In the genomic region with DNA sequence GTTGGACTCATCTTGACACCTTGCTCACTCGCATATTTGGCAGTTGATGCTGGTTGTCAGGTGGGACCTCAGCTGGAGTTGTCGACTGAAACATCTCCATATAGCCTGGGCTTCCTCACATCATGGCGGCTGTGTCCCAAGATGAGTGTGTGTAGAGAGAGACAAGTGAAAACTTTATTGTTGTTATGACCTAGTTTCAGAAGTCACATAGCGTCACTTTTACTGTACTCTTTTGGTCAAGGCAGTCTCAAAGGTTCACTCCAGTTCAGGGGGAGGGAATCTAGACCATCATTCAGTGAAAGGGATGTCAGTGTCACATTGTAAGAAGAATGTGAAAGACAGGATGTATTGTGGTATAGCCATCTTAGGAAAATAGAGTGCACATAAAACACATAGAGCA, we compare ENCODE assay signal across 1 cellular context.
TF ChIP-seq lines count a peak whose summit lies in the region.

No MANE protein-coding gene starts in this region.

TF ChIP-seq in H1, 55 proteins besides CTCF, POLR2A, EP300 and RAD21:
- TF ChIP-seq, protein P1, sequence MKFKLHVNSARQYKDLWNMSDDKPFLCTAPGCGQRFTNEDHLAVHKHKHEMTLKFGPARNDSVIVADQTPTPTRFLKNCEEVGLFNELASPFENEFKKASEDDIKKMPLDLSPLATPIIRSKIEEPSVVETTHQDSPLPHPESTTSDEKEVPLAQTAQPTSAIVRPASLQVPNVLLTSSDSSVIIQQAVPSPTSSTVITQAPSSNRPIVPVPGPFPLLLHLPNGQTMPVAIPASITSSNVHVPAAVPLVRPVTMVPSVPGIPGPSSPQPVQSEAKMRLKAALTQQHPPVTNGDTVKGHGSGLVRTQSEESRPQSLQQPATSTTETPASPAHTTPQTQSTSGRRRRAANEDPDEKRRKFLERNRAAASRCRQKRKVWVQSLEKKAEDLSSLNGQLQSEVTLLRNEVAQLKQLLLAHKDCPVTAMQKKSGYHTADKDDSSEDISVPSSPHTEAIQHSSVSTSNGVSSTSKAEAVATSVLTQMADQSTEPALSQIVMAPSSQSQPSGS (IDR thresholded peaks at IDR 0.05; ENCODE audit: low read length) = no peak
- no peak for TF ChIP-seq MAFK (IDR thresholded peaks at IDR 0.05; ENCODE audit: low read depth, low read length)
- TF ChIP-seq POU5F1 (IDR thresholded peaks at IDR 0.05; ENCODE audit: low read depth, low read length) = no peak
- TF ChIP-seq RNF2 (IDR thresholded peaks at IDR 0.05; ENCODE audit: borderline replicate concordance, low read depth, low read length, missing control alignments, poor library complexity, severe bottlenecking) = no peak
- TF ChIP-seq SRF (IDR thresholded peaks at IDR 0.05; ENCODE audit: low read depth, low read length) = no peak
- no peak for TF ChIP-seq TCF12 (IDR thresholded peaks at IDR 0.05; ENCODE audit: low read depth, low read length)
- TF ChIP-seq HDAC6 (IDR thresholded peaks at IDR 0.05; ENCODE audit: low read depth, low read length) = no peak
- no peak for TF ChIP-seq CBX5 (IDR thresholded peaks at IDR 0.05; ENCODE audit: low read depth, low read length)
- TF ChIP-seq, protein P2, sequence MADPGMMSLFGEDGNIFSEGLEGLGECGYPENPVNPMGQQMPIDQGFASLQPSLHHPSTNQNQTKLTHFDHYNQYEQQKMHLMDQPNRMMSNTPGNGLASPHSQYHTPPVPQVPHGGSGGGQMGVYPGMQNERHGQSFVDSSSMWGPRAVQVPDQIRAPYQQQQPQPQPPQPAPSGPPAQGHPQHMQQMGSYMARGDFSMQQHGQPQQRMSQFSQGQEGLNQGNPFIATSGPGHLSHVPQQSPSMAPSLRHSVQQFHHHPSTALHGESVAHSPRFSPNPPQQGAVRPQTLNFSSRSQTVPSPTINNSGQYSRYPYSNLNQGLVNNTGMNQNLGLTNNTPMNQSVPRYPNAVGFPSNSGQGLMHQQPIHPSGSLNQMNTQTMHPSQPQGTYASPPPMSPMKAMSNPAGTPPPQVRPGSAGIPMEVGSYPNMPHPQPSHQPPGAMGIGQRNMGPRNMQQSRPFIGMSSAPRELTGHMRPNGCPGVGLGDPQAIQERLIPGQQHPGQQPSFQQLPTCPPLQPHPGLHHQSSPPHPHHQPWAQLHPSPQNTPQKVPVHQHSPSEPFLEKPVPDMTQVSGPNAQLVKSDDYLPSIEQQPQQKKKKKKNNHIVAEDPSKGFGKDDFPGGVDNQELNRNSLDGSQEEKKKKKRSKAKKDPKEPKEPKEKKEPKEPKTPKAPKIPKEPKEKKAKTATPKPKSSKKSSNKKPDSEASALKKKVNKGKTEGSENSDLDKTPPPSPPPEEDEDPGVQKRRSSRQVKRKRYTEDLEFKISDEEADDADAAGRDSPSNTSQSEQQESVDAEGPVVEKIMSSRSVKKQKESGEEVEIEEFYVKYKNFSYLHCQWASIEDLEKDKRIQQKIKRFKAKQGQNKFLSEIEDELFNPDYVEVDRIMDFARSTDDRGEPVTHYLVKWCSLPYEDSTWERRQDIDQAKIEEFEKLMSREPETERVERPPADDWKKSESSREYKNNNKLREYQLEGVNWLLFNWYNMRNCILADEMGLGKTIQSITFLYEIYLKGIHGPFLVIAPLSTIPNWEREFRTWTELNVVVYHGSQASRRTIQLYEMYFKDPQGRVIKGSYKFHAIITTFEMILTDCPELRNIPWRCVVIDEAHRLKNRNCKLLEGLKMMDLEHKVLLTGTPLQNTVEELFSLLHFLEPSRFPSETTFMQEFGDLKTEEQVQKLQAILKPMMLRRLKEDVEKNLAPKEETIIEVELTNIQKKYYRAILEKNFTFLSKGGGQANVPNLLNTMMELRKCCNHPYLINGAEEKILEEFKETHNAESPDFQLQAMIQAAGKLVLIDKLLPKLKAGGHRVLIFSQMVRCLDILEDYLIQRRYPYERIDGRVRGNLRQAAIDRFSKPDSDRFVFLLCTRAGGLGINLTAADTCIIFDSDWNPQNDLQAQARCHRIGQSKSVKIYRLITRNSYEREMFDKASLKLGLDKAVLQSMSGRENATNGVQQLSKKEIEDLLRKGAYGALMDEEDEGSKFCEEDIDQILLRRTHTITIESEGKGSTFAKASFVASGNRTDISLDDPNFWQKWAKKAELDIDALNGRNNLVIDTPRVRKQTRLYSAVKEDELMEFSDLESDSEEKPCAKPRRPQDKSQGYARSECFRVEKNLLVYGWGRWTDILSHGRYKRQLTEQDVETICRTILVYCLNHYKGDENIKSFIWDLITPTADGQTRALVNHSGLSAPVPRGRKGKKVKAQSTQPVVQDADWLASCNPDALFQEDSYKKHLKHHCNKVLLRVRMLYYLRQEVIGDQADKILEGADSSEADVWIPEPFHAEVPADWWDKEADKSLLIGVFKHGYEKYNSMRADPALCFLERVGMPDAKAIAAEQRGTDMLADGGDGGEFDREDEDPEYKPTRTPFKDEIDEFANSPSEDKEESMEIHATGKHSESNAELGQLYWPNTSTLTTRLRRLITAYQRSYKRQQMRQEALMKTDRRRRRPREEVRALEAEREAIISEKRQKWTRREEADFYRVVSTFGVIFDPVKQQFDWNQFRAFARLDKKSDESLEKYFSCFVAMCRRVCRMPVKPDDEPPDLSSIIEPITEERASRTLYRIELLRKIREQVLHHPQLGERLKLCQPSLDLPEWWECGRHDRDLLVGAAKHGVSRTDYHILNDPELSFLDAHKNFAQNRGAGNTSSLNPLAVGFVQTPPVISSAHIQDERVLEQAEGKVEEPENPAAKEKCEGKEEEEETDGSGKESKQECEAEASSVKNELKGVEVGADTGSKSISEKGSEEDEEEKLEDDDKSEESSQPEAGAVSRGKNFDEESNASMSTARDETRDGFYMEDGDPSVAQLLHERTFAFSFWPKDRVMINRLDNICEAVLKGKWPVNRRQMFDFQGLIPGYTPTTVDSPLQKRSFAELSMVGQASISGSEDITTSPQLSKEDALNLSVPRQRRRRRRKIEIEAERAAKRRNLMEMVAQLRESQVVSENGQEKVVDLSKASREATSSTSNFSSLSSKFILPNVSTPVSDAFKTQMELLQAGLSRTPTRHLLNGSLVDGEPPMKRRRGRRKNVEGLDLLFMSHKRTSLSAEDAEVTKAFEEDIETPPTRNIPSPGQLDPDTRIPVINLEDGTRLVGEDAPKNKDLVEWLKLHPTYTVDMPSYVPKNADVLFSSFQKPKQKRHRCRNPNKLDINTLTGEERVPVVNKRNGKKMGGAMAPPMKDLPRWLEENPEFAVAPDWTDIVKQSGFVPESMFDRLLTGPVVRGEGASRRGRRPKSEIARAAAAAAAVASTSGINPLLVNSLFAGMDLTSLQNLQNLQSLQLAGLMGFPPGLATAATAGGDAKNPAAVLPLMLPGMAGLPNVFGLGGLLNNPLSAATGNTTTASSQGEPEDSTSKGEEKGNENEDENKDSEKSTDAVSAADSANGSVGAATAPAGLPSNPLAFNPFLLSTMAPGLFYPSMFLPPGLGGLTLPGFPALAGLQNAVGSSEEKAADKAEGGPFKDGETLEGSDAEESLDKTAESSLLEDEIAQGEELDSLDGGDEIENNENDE (IDR thresholded peaks at IDR 0.05; ENCODE audit: insufficient replicate concordance, low read length) = no peak
- no peak for TF ChIP-seq CBX8 (IDR thresholded peaks at IDR 0.05; ENCODE audit: borderline replicate concordance, low read depth, low read length)
- no peak for TF ChIP-seq SP1 (IDR thresholded peaks at IDR 0.05; ENCODE audit: low read depth, low read length)
- no peak for TF ChIP-seq KDM4A (IDR thresholded peaks at IDR 0.05; ENCODE audit: low read depth, low read length, severe bottlenecking)
- TF ChIP-seq RFX5 (IDR thresholded peaks at IDR 0.05; ENCODE audit: borderline replicate concordance, low read depth, low read length) = no peak
- no peak for TF ChIP-seq TBP (IDR thresholded peaks at IDR 0.05; ENCODE audit: low read depth, low read length)
- TF ChIP-seq CEBPB (IDR thresholded peaks at IDR 0.05; ENCODE audit: low read depth, low read length) = no peak
- TF ChIP-seq CHD1 (IDR thresholded peaks at IDR 0.05; ENCODE audit: low read depth, low read length) = no peak
- TF ChIP-seq SAP30 (IDR thresholded peaks at IDR 0.05; ENCODE audit: insufficient read depth, insufficient replicate concordance, low read length) = no peak
- no peak for TF ChIP-seq CREB1 (IDR thresholded peaks at IDR 0.05)
- TF ChIP-seq HDAC2 (IDR thresholded peaks at IDR 0.05; ENCODE audit: borderline replicate concordance in 1 of 2, low read depth in 2 of 2, low read length in 2 of 2) = no peak
- no peak for TF ChIP-seq TAF1 (IDR thresholded peaks at IDR 0.05; ENCODE audit: low read depth, low read length)
